ENCODE assay signal across 19 cellular contexts in the genomic region with DNA sequence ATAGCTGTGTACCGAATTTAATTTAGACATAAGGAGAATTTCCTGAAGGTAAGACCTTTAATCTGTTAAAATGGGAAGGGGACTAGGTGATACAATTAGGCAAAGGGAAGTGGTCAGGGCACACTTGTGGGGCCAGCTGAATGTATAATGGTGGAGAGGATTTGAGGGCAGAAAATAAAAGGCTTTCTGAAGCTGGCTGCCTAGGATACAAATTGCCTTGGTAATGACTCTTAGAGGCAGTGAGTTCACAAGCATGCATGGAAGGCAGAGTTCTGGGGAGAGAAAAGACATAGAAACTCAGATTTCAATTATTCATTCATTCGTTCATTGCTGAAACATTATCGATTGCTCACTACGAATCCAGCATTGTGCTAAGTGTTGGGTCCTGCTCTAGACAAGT.
"Had no signal": no experiment of that assay in that cellular context is flagged by ENCODE, and none has a peak within 500 bp of the region (broad histone marks: within the 10 kb centered on the region; RNA-seq: fewer than 3 reads in every experiment).

No MANE protein-coding gene starts in this region.

- H3K27ac ChIP-seq: ascending aorta, breast epithelium, neural progenitor cell, ovary, right lobe of liver, thoracic aorta, upper lobe of right lung, WERI-Rb-1 had no signal

- H3K36me3 ChIP-seq: ascending aorta, breast epithelium, neural progenitor cell, ovary, right lobe of liver, thoracic aorta, upper lobe of right lung, WERI-Rb-1 had no signal

- ATAC-seq: left colon; right lobe of liver; stimulated activated naive B cell treated with anti-CD40 and anti-IgM and Interleukin-4, amounts not matched to agents 10 μg/mL and 1 μg/mL and 100 μg/mL, for 72 hours; upper lobe of right lung had no signal

- DNase-seq: activated CD4-positive, alpha-beta T cell treated with anti-CD3 and anti-CD28 coated beads, Interleukin-2, amount 50 U/mL, for 4 hours; activated gamma-delta T cell; cortex of kidney; erythroblast; hypothalamus; islet precursor cell; left colon; ovary; right lobe of liver; stimulated activated CD4-positive, alpha-beta T cell treated with anti-CD3 and anti-CD28 coated beads, Interleukin-4, amount 100 ng/mL, for 24 hours; stimulated activated naive B cell treated with anti-CD40 and anti-IgM and Interleukin-4, amounts not matched to agents 10 μg/mL and 1 μg/mL and 100 μg/mL, for 72 hours; upper lobe of right lung; WERI-Rb-1 had no signal

- H3K9me3 ChIP-seq: ascending aorta, breast epithelium, ovary, right lobe of liver, thoracic aorta, upper lobe of right lung had no signal

- H3K27me3 ChIP-seq: ascending aorta, breast epithelium, neural progenitor cell, ovary, right lobe of liver, upper lobe of right lung had no signal

- H3K4me1 ChIP-seq: ascending aorta, breast epithelium, neural progenitor cell, right lobe of liver, upper lobe of right lung had no signal

- H3K4me3 ChIP-seq: ascending aorta, breast epithelium, lung, neural progenitor cell, ovary, right lobe of liver, smooth muscle cell, thoracic aorta, upper lobe of right lung had no signal
